ENCODE assay signal across 23 cellular contexts in the genomic region with DNA sequence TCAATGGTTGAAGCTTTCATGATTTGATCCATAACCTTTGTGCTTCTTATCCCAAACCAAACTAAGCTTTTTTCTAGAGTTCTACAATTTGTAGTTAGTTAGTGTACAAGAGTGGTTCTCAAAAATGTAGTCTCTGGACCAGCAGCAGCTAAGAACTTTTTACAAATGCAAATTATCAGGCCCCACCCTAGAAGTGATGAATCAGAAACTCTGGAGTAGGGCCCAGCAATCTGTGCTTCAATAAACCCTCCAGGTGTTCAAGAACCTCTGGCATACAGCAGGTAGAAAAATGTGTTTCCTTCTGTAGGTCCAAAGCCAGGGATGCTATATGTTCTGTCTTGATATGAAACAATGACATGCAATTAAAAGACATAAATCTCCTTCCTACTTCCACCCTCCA. TPM values are rescaled to one million over a fixed set of nuclear protein-coding genes. Genes with fewer than 3 reads are reported as not detected.
DNase-seq lines count a peak whose midpoint lies in the region; ATAC-seq, FAIRE-seq and TF ChIP-seq lines count a peak whose summit lies in the region.
"Had no signal": no experiment of that assay in that cellular context is flagged by ENCODE, and none has a peak within 500 bp of the region (broad histone marks: within the 10 kb centered on the region; RNA-seq: fewer than 3 reads in every experiment).

No MANE protein-coding gene starts in this region.

- H2AFZ ChIP-seq in osteoblast (ENCODE audit: low read length): no peak overlapping the region

- ATAC-seq in foreskin keratinocyte (peak; percentile 44), GM19463 (IDR thresholded peaks at IDR 0.05; ENCODE audit: unreplicated experiment) (no peak), GM21367 (IDR thresholded peaks at IDR 0.05; ENCODE audit: unreplicated experiment) (no peak)
- ATAC-seq: A549; CD8-positive, alpha-beta T cell had no signal

- H3K27me3 ChIP-seq in breast epithelium (no peaks in the 10 kb centered on the region), bronchial epithelial cell (ENCODE audit: control insufficient read depth, insufficient read depth, low read length) (no peaks in the 10 kb centered on the region), foreskin keratinocyte (no peaks in the 10 kb centered on the region), osteoblast (ENCODE audit: insufficient read depth, low read length) (no peaks in the 10 kb centered on the region)
- H3K27me3 ChIP-seq: BLaER1 treated with 17β-estradiol and CSF1 and Interleukin-3, amounts not matched to agents 10 nM and 100 nM had no signal

- H3K4me1 ChIP-seq in breast epithelium (no peaks in the 10 kb centered on the region), foreskin keratinocyte (no peaks in the 10 kb centered on the region), osteoblast (ENCODE audit: insufficient read depth, low read length) (no peaks in the 10 kb centered on the region)
- H3K4me1 ChIP-seq: A549; BLaER1 treated with 17β-estradiol and CSF1 and Interleukin-3, amounts not matched to agents 10 nM and 100 nM; Caco-2 had no signal

- H3K4me1 Mint-ChIP-seq in MCF 10A (ENCODE audit: insufficient read depth, unreplicated experiment): no peaks in the 10 kb centered on the region
- H3K4me1 Mint-ChIP-seq: B cell had no signal

- no peak overlapping the region for H3K4me2 ChIP-seq in osteoblast (ENCODE audit: insufficient read depth, low read length)
- H3K4me2 ChIP-seq: A549; BLaER1 treated with 17β-estradiol and CSF1 and Interleukin-3, amounts not matched to agents 10 nM and 100 nM had no signal

- no TSS peak for BruUV-seq in MCF 10A (replicated peaks; lab: Mats Ljungman, UMichigan)

- no peaks in the 10 kb centered on the region for H3K79me2 ChIP-seq in osteoblast (ENCODE audit: insufficient read depth, low read length)

- H3K36me3 ChIP-seq in breast epithelium (no peaks in the 10 kb centered on the region), bronchial epithelial cell (ENCODE audit: control insufficient read depth, insufficient read depth, low read length) (no peaks in the 10 kb centered on the region), osteoblast (ENCODE audit: insufficient read depth, low read length) (no peaks in the 10 kb centered on the region)

- FAIRE-seq in bronchial epithelial cell (lab: Jason Lieb, UNC): no peak
- FAIRE-seq: A549, D721Med, G401.6, GM12891, GM19239 had no signal

- no peaks in the 10 kb centered on the region for H3K27me3 Mint-ChIP-seq in MCF 10A (ENCODE audit: insufficient read depth, unreplicated experiment)
- H3K27me3 Mint-ChIP-seq: B cell; CD4-positive, alpha-beta T cell had no signal

- CTCF ChIA-PET in MCF 10A (lab: Yijun Ruan, JAX): interaction anchor here (1.4 to 2.1 kb wide), 2 partner anchors 19 to 21 kb away, joined by 4 to 6 read pairs; no protein-coding TSS in a partner anchor

- H4K20me1 ChIP-seq in osteoblast (ENCODE audit: insufficient read depth, low read length): no peaks in the 10 kb centered on the region
- H4K20me1 ChIP-seq: BLaER1 treated with 17β-estradiol and CSF1 and Interleukin-3, amounts not matched to agents 10 nM and 100 nM had no signal

- no peak overlapping the region for H3K27ac ChIP-seq in breast epithelium
- no peak overlapping the region for H3K27ac ChIP-seq in foreskin keratinocyte
- H3K27ac ChIP-seq in osteoblast (ENCODE audit: low read depth, low read length): no peak overlapping the region
- H3K27ac ChIP-seq: 22Rv1; A549; BLaER1 treated with 17β-estradiol and CSF1 and Interleukin-3, amounts not matched to agents 10 nM and 100 nM; C4-2B had no signal

- intact Hi-C loops in MCF 10A (cut with micrococcal nuclease): no loop called here
- intact Hi-C loops in breast epithelium (cut with DNase I; ENCODE audit: low total_unique reads): no loop called here

- H3K4me3 ChIP-seq in breast epithelium (no peak overlapping the region), bronchial epithelial cell (ENCODE audit: low read depth, low read length) (no peak overlapping the region), osteoblast (ENCODE audit: insufficient read depth, low read length) (no peak overlapping the region)
- H3K4me3 ChIP-seq: A549; BLaER1 treated with 17β-estradiol and CSF1 and Interleukin-3, amounts not matched to agents 10 nM and 100 nM had no signal

- H3K9me3 ChIP-seq in breast epithelium: no peaks in the 10 kb centered on the region
- H3K9me3 ChIP-seq in osteoblast (ENCODE audit: low read depth, low read length): no peaks in the 10 kb centered on the region
- H3K9me3 ChIP-seq: A549; BLaER1 treated with 17β-estradiol and CSF1 and Interleukin-3, amounts not matched to agents 10 nM and 100 nM; Caco-2 had no signal

- TF ChIP-seq CTCF in MCF 10A (IDR thresholded peaks at IDR 0.05; ENCODE audit: unreplicated experiment) (no peak), breast epithelium (IDR thresholded peaks at IDR 0.05) (no peak), bronchial epithelial cell (IDR thresholded peaks at IDR 0.05; ENCODE audit: insufficient read depth, low read length, severe bottlenecking) (no peak), foreskin keratinocyte (conservative IDR thresholded peaks at IDR 0.05) (no peak), osteoblast (IDR thresholded peaks at IDR 0.05; ENCODE audit: extremely low read depth, low read depth, low read length) (no peak)

- H3K27ac Mint-ChIP-seq in MCF 10A (ENCODE audit: low read depth, unreplicated experiment): no peak overlapping the region
- H3K27ac Mint-ChIP-seq: B cell; CD4-positive, alpha-beta T cell; CD8-positive, alpha-beta T cell had no signal

- H3K9me3 Mint-ChIP-seq in MCF 10A (ENCODE audit: unreplicated experiment): no peaks in the 10 kb centered on the region
- H3K9me3 Mint-ChIP-seq: CD4-positive, alpha-beta T cell; CD8-positive, alpha-beta T cell had no signal

- no peak for TF ChIP-seq POLR2A in breast epithelium (IDR thresholded peaks at IDR 0.05)

- DNase-seq in MCF 10A (ENCODE audit: unreplicated experiment) (peak; percentile 23), breast epithelium (ENCODE audit: low spot score in 2 of 2) (no peak), bronchial epithelial cell (ENCODE audit: low read depth) (peak; percentile 56), foreskin keratinocyte (peak; percentile 18 to 63), osteoblast (ENCODE audit: insufficient read length, low spot score, missing footprints) (no peak)
- DNase-seq: AML-193; Caco-2; Calu3; CD4-positive, alpha-beta T cell; CD8-positive, alpha-beta T cell; DMS79 treated with DMSO at 0.1 percent for 48 hours; GF-D8 had no signal

- H3K36me3 Mint-ChIP-seq in MCF 10A (ENCODE audit: insufficient read depth, unreplicated experiment): peaks cover 9% of the 10 kb centered on the region

- H3K4me3 Mint-ChIP-seq in MCF 10A (ENCODE audit: unreplicated experiment): no peak overlapping the region
- H3K4me3 Mint-ChIP-seq: B cell; CD4-positive, alpha-beta T cell; CD8-positive, alpha-beta T cell had no signal

- POLR2A ChIA-PET in MCF 10A (lab: Yijun Ruan, JAX): interaction anchor here (0.6 to 1.6 kb wide), 6 partner anchors 9 to 65 kb away, joined by 3 to 4 read pairs (median 3); a partner anchor contains a TSS

RNA-seq across cellular contexts. Expression of a gene that starts 26.1 kb away (rescaled TPM):
- total RNA-seq in MCF 10A (2022): 26.4 and 28.8 TPM in 2 replicates
- total RNA-seq in breast epithelium: 10 to 100 TPM; 11.2 to 33.5 (median 21.0) TPM
- 13.7 and 14.3 TPM in 2 replicates for total RNA-seq in bronchial epithelial cell
- total RNA-seq in foreskin keratinocyte: 17.5 and 20.5 TPM in 2 replicates
- polyA plus RNA-seq in foreskin keratinocyte: 13.2 and 13.9 TPM in 2 replicates
- total RNA-seq in osteoblast: 13.6 and 19.2 TPM in 2 replicates

RNA-seq across cellular contexts. Expression of a gene that starts 31.8 kb away (rescaled TPM):
- 17.7 and 20.1 TPM in 2 replicates for total RNA-seq in MCF 10A (2022)
- total RNA-seq in breast epithelium: 10 to 100 TPM; 29.2 to 42.4 (median 40.8) TPM
- 12.9 and 14.0 TPM in 2 replicates for total RNA-seq in bronchial epithelial cell
- 12.3 and 12.7 TPM in 2 replicates for total RNA-seq in foreskin keratinocyte
- 2.4 and 2.9 TPM in 2 replicates for polyA plus RNA-seq in foreskin keratinocyte
- 55.7 and 64.8 TPM in 2 replicates for total RNA-seq in osteoblast

Comparison
In these comparisons a context has a peak if more than half of its experiments do, and no peak if none do; other contexts are left out.
1. DNase-seq: peak in MCF 10A (single experiment), bronchial epithelial cell (single experiment) and foreskin keratinocyte (2 of 2); none in breast epithelium (0 of 2) and osteoblast (single experiment).